In the genomic region with DNA sequence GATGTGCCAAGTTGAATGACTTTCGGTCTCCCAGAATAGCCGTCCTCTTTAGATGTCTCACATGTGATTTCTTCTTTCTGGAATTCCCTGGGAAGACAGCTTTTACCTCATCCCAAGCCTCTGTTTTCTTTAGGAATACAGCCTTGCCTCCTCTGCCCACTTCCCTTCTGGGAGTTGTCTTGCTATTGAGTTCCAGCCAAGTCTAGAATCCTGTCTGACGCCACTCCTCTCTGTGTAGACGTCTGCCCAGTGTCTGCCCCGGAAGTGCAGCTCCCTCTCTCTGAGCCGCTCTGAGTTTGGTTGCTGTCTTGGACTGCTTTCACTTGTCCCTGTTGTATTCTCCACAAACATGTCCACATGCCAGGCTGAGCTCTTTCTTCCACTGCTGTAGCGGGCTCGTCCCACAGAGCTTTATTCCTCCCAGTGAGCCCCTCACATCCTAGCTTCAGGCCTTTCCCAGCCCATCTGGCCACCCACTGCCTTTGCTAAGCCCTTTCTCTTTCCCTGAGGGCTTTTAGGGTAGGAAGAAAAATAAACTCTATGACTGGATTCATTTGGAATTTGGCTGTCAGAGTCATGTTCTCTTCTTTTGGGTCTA, we compare ENCODE assay signal across 8 cellular contexts. TPM values are rescaled to one million over a fixed set of nuclear protein-coding genes. Genes with fewer than 3 reads are reported as not detected.
A peak's percentile ranks its signal among the peaks of the same experiment; 100 is the strongest.
DNase-seq lines count a peak whose midpoint lies in the region; ATAC-seq and TF ChIP-seq lines count a peak whose summit lies in the region.

No MANE protein-coding gene starts in this region.

- H3K4me1 Mint-ChIP-seq in stimulated activated memory B cell treated with anti-CD40 and anti-IgM and Interleukin-4, amounts not matched to agents 10 μg/mL and 1 μg/mL and 100 μg/mL, for 72 hours = no peaks in the 10 kb centered on the region

- H3K18ac ChIP-seq in trophoblast cell (ENCODE audit: low read length) = peak overlapping the region; percentile 31

- H3K14ac ChIP-seq in trophoblast cell (ENCODE audit: low read length) = peak overlapping the region; percentile 47

- peak overlapping the region; percentile 60 for H3K27ac ChIP-seq in trophoblast cell (ENCODE audit: low read depth, low read length)

- H3K79me1 ChIP-seq in trophoblast cell (ENCODE audit: low read length) = peaks cover 5% of the 10 kb centered on the region

- H4K8ac ChIP-seq in trophoblast cell (ENCODE audit: low read depth, low read length) = peak overlapping the region; percentile 44

- H2BK120ac ChIP-seq in trophoblast cell (ENCODE audit: insufficient read depth, low read length, poor library complexity) = peak overlapping the region; percentile 37

- H2AFZ ChIP-seq in trophoblast cell (ENCODE audit: insufficient read depth, low read length, poor library complexity) = no peak overlapping the region

- no peaks in the 10 kb centered on the region for H3K36me3 Mint-ChIP-seq in stimulated activated memory B cell treated with anti-CD40 and anti-IgM and Interleukin-4, amounts not matched to agents 10 μg/mL and 1 μg/mL and 100 μg/mL, for 72 hours

- H2BK5ac ChIP-seq in trophoblast cell (ENCODE audit: low read depth, low read length, poor library complexity) = peak overlapping the region; percentile 9

- TF ChIP-seq CTCF in foreskin fibroblast (IDR thresholded peaks at IDR 0.05; ENCODE audit: low read depth, low read length) = no peak

- H3K27me3 Mint-ChIP-seq in stimulated activated memory B cell treated with anti-CD40 and anti-IgM and Interleukin-4, amounts not matched to agents 10 μg/mL and 1 μg/mL and 100 μg/mL, for 72 hours = peaks cover 49% of the 10 kb centered on the region

- H3K36me3 ChIP-seq in trophoblast cell (ENCODE audit: control insufficient read depth in 1 of 2, insufficient read depth in 2 of 2, low read length in 2 of 2) = no peaks in the 10 kb centered on the region

- H3K4me3 Mint-ChIP-seq in stimulated activated memory B cell treated with anti-CD40 and anti-IgM and Interleukin-4, amounts not matched to agents 10 μg/mL and 1 μg/mL and 100 μg/mL, for 72 hours = no peak overlapping the region

- no CpG with 5 or more reads among the region's 8 CpGs for WGBS in trophoblast cell (ENCODE audit: extremely low coverage, insufficient coverage, insufficient read length)

- H3K9me3 ChIP-seq in trophoblast cell (ENCODE audit: insufficient read depth, low read depth, low read length) = no peaks in the 10 kb centered on the region

- no peaks in the 10 kb centered on the region for H3K27me3 ChIP-seq in trophoblast cell (ENCODE audit: insufficient read depth, low read length)

- no peak overlapping the region for H3K4ac ChIP-seq in trophoblast cell (ENCODE audit: low read depth, low read length)

- H3K27ac Mint-ChIP-seq in stimulated activated memory B cell treated with anti-CD40 and anti-IgM and Interleukin-4, amounts not matched to agents 10 μg/mL and 1 μg/mL and 100 μg/mL, for 72 hours = no peak overlapping the region

- no peak overlapping the region for H3K23ac ChIP-seq in trophoblast cell (ENCODE audit: low read length)

- no peak overlapping the region for H4K12ac ChIP-seq in trophoblast cell (ENCODE audit: low read depth, low read length)

- no peak overlapping the region for H2AK5ac ChIP-seq in trophoblast cell (ENCODE audit: low read length)

- peak overlapping the region; percentile 65 for H4K91ac ChIP-seq in trophoblast cell (ENCODE audit: low read depth, low read length)

- peaks cover 2% of the 10 kb centered on the region for H3K9me3 Mint-ChIP-seq in stimulated activated memory B cell treated with anti-CD40 and anti-IgM and Interleukin-4, amounts not matched to agents 10 μg/mL and 1 μg/mL and 100 μg/mL, for 72 hours

- H3K4me3 ChIP-seq in foreskin fibroblast (ENCODE audit: low read depth in 1 of 2, low read length in 2 of 2) (peak overlapping the region; percentile 9 to 33), trophoblast cell (ENCODE audit: low read depth, low read length) (no peak overlapping the region)

- DNase-seq in Ammon's horn (ENCODE audit: low spot score) (peak; percentile 53), T1000 (lab: John Stamatoyannopoulos, UW) (peak; percentile 76), foreskin fibroblast (peak; percentile 88 to 93), trophoblast cell (peak in 1 of 2 donors; percentile 26)
- no peak for DNase-seq in activated effector memory CD4-positive, alpha-beta T cell treated with anti-CD3 and anti-CD28 coated beads, Interleukin-2, amount 50 U/mL, for 16 hours

- H3K9ac ChIP-seq in trophoblast cell (ENCODE audit: low read length) = no peak overlapping the region

- no peaks in the 10 kb centered on the region for H3K79me2 ChIP-seq in trophoblast cell (ENCODE audit: control insufficient read depth, insufficient read depth, low read length, poor library complexity)

- ATAC-seq in GM21515 (IDR thresholded peaks at IDR 0.05; ENCODE audit: unreplicated experiment) (no peak), HG03460 (IDR thresholded peaks at IDR 0.05; ENCODE audit: unreplicated experiment) (no peak)
- ATAC-seq in stimulated activated memory B cell treated with anti-CD40 and anti-IgM and Interleukin-4, amounts not matched to agents 10 μg/mL and 1 μg/mL and 100 μg/mL, for 72 hours = no peak

- peaks cover 10 to 28% of the 10 kb centered on the region in 2 experiments for H3K4me1 ChIP-seq in trophoblast cell (ENCODE audit: control insufficient read depth in 1 of 2, insufficient read depth in 2 of 2, low read length in 2 of 2)

- no peak overlapping the region for H3K4me2 ChIP-seq in trophoblast cell (ENCODE audit: low read length)

- H2BK12ac ChIP-seq in trophoblast cell (ENCODE audit: low read length) = no peak overlapping the region

RNA-seq across cellular contexts. Expression of a gene that starts 9.0 kb away (rescaled TPM):
- 821 and 869 TPM in 2 replicates for polyA plus RNA-seq in trophoblast cell (2013)
